13 cellular contexts compared by ENCODE assay signal in genomic region chr17:41338961-41339485, GRCh38. TPM values are rescaled to one million over a fixed set of nuclear protein-coding genes. Genes with fewer than 3 reads are reported as not detected.
A peak's percentile ranks its signal among the peaks of the same experiment; 100 is the strongest.
DNase-seq lines count a peak whose midpoint lies in the region; ATAC-seq and TF ChIP-seq lines count a peak whose summit lies in the region.
"Had no signal": no experiment of that assay in that cellular context is flagged by ENCODE, and none has a peak within 500 bp of the region (broad histone marks: within the 10 kb centered on the region; RNA-seq: fewer than 3 reads in every experiment).

No MANE protein-coding gene starts in this region.

- H3K4me3 Mint-ChIP-seq in T-cell: peak overlapping the region; percentile 31 to 83 (median 63)
- H3K4me3 Mint-ChIP-seq: brain had no signal

- H3K4me3 ChIP-seq in esophagus squamous epithelium (no peak overlapping the region), upper lobe of right lung (no peak overlapping the region)

- peak overlapping the region; percentile 96 to 98 for H3K27ac Mint-ChIP-seq in T-cell
- H3K27ac Mint-ChIP-seq: brain had no signal

- H3K9me3 ChIP-seq in esophagus squamous epithelium (no peaks in the 10 kb centered on the region), upper lobe of right lung (no peaks in the 10 kb centered on the region)

- TF ChIP-seq POLR2A in esophagus squamous epithelium (IDR thresholded peaks at IDR 0.05): no peak

- H3K36me3 ChIP-seq in esophagus squamous epithelium (no peaks in the 10 kb centered on the region), upper lobe of right lung (no peaks in the 10 kb centered on the region)

- DNase-seq in stimulated activated CD4-positive, alpha-beta T cell treated with anti-CD3 and anti-CD28 coated beads, Interleukin-4, amount 100 ng/mL, for 24 hours: peak; percentile 41
- no peak for DNase-seq in stimulated activated CD4-positive, alpha-beta T cell treated with anti-CD3 and anti-CD28 coated beads, Interleukin-4, amount 100 ng/mL, for 1 hour
- DNase-seq in T-cell (peak in 28 of 34 experiments; percentile 23 to 77 (median 58)), esophagus squamous epithelium (lab: John Stamatoyannopoulos, UW) (no peak), upper lobe of right lung (no peak), SK-N-DZ (ENCODE audit: low spot score) (no peak), AML-193 (lab: John Stamatoyannopoulos, UW) (no peak)
- DNase-seq: DND-41; KG1; stimulated activated CD4-positive, alpha-beta T cell treated with anti-CD3 and anti-CD28 coated beads, Interleukin-12 subunit alpha, Interleukin-12 subunit beta, amount 100 ng/mL, for 4 hours had no signal

- intact Hi-C loops in esophagus squamous epithelium (cut with DNase I) (no loop called here), upper lobe of right lung (cut with DNase I) (no loop called here)

- H3K27me3 Mint-ChIP-seq in T-cell: no peaks in the 10 kb centered on the region

- H3K27me3 ChIP-seq in esophagus squamous epithelium (no peaks in the 10 kb centered on the region), upper lobe of right lung (no peaks in the 10 kb centered on the region)

- TF ChIP-seq CTCF in esophagus squamous epithelium (IDR thresholded peaks at IDR 0.05) (no peak), upper lobe of right lung (IDR thresholded peaks at IDR 0.05) (no peak)

- CTCF ChIA-PET in T-cell (lab: Charles Lee): interaction anchor here in 1 of 2 donors (0.7 to 1.7 kb wide), 4 partner anchors 9 to 327 kb away, joined by 3 to 5 read pairs (median 4); partner anchors contain the start of gene KRTAP16-1

- H3K27ac ChIP-seq in esophagus squamous epithelium: peak overlapping the region; percentile 67 to 80 (median 72)
- peak overlapping the region; percentile 45 for H3K27ac ChIP-seq in upper lobe of right lung

- POLR2A ChIA-PET in T-cell (lab: Charles Lee): interaction anchor here (0.6 to 1.2 kb wide), 5 partner anchors 10 to 329 kb away, joined by 3 to 6 read pairs (median 3); no protein-coding TSS in a partner anchor

- H3K4me1 Mint-ChIP-seq in T-cell: peaks cover 81 to 95% (median 91%) of the 10 kb centered on the region in 3 donors
- H3K4me1 Mint-ChIP-seq: brain had no signal

- H3K4me1 ChIP-seq in esophagus squamous epithelium: peaks cover 15 to 93% (median 34%) of the 10 kb centered on the region in 3 donors
- H3K4me1 ChIP-seq in upper lobe of right lung: peaks cover 20% of the 10 kb centered on the region

- H3K9me3 Mint-ChIP-seq in T-cell: peaks cover 6 to 17% (median 7%) of the 10 kb centered on the region in 3 donors

- 16 to 18% methylated on average over 5 of the region's 5 CpGs for WGBS in esophagus squamous epithelium, 2 donors

- H3K36me3 Mint-ChIP-seq in T-cell: peaks cover 13% of the 10 kb centered on the region
- H3K36me3 Mint-ChIP-seq: brain had no signal

- ATAC-seq in T-cell (replicated peaks in 1 of 4) (peak; percentile 60 to 87 (median 70)), upper lobe of right lung (peak; percentile 74), HG02973 (IDR thresholded peaks at IDR 0.05; ENCODE audit: unreplicated experiment) (no peak)
- ATAC-seq: Right ventricle myocardium inferior had no signal

RNA-seq across cellular contexts. Expression of gene KRT33A, which starts 11.6 kb away (rescaled TPM):
- total RNA-seq in T-cell (not detected), esophagus squamous epithelium (1 to 10 TPM in 2 of 4 donors, under 1 TPM in 1, not detected in 1; 0.21 to 2.7 (median 1.9) TPM), upper lobe of right lung (not detected)
- not detected in 2 replicates for polyA plus RNA-seq in SK-N-DZ (2014; cell fraction: cytosol; rRNA removed)
- not detected in 2 replicates for polyA plus RNA-seq in SK-N-DZ (2014; cell fraction: nucleus; rRNA removed)
- total RNA-seq: Right ventricle myocardium inferior had no signal

RNA-seq across cellular contexts. Expression of gene KRTAP17-1, which starts 23.5 kb away (rescaled TPM):
- total RNA-seq in T-cell (not detected), esophagus squamous epithelium (not detected), upper lobe of right lung (not detected)
- polyA plus RNA-seq in SK-N-DZ (2014; cell fraction: cytosol; rRNA removed): not detected in 2 replicates
- polyA plus RNA-seq in SK-N-DZ (2014; cell fraction: nucleus; rRNA removed): not detected in 2 replicates
- total RNA-seq: Right ventricle myocardium inferior had no signal

RNA-seq across cellular contexts. Expression of gene KRTAP16-1, which starts 29.9 kb away (rescaled TPM):
- 1 to 10 TPM in 1 of 5 donors, under 1 TPM in 3, not detected in 1; 0.16 to 1.1 (median 0.45) TPM for total RNA-seq in T-cell
- not detected for total RNA-seq in esophagus squamous epithelium
- not detected for total RNA-seq in upper lobe of right lung
- not detected in 2 replicates for polyA plus RNA-seq in SK-N-DZ (2014; cell fraction: cytosol; rRNA removed)
- polyA plus RNA-seq in SK-N-DZ (2014; cell fraction: nucleus; rRNA removed): not detected in 2 replicates
- total RNA-seq: Right ventricle myocardium inferior had no signal

RNA-seq across cellular contexts. Expression of gene KRT33B, which starts 30.6 kb away (rescaled TPM):
- total RNA-seq in T-cell (not detected), esophagus squamous epithelium (under 1 TPM in 2 of 4 donors, not detected in 2; 0.32 to 0.57 TPM), upper lobe of right lung (not detected)
- polyA plus RNA-seq in SK-N-DZ (2014; cell fraction: cytosol; rRNA removed): not detected in 2 replicates
- polyA plus RNA-seq in SK-N-DZ (2014; cell fraction: nucleus; rRNA removed): not detected in 2 replicates
- total RNA-seq: Right ventricle myocardium inferior had no signal

RNA-seq across cellular contexts. Expression of gene KRTAP29-1, which starts 36.4 kb away (rescaled TPM):
- total RNA-seq in T-cell (under 1 TPM in 2 of 5 donors, not detected in 3; 0.43 to 0.84 TPM), esophagus squamous epithelium (not detected), upper lobe of right lung (not detected)
- not detected in 2 replicates for polyA plus RNA-seq in SK-N-DZ (2014; cell fraction: cytosol; rRNA removed)
- polyA plus RNA-seq in SK-N-DZ (2014; cell fraction: nucleus; rRNA removed): not detected in 2 replicates
- total RNA-seq: Right ventricle myocardium inferior had no signal

Comparison
In these comparisons a context has a peak if more than half of its experiments do, and no peak if none do; other contexts are left out.
1. DNase-seq: peak in stimulated activated CD4-positive, alpha-beta T cell treated with anti-CD3 and anti-CD28 coated beads, Interleukin-4, amount 100 ng/mL, for 24 hours (single experiment) and T-cell (28 of 34); none in stimulated activated CD4-positive, alpha-beta T cell treated with anti-CD3 and anti-CD28 coated beads, Interleukin-4, amount 100 ng/mL, for 1 hour (single experiment), esophagus squamous epithelium (single experiment), upper lobe of right lung (single experiment), SK-N-DZ (single experiment) and AML-193 (0 of 2).